10 cellular contexts compared by ENCODE assay signal in the genomic region with DNA sequence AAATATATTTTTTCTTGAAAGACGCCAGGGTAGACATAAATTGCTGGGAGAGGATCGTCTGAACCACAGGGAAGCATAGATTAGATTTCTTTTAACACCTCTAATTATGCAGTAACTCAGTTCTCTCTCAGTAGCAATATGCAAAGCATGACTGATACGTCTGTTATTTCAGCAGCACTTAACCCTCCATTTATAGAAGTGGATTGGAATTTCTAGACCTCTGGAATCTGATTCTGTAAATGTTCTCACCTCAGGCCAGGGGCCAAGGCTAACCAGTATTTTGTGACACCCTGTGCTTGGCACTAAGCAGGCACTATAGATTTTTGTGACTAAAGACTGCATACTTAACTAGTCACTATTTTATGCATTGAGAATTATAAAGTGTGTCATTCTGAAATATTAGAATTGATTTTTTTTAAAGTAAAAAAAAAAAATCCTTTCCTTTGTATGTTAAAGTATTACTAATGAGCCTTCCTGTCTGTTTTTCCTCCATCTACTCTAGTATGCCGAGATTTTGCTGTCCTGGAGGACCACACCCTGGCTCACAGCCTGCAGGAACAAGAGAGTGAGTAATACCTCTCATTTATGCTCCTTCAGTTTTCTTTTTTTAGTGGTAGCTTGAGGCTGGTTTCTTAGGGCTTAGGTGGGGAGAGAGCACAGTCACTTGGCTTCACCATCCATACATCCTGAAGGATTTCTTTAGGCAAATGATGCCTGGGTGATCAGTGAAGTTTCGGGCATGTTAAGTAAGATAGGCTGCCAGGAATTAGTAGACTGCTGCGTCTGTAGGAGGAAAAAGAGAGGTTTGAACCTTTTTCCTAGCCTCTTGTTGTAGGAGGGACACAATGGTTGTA. TPM values are rescaled to one million over a fixed set of nuclear protein-coding genes. Genes with fewer than 3 reads are reported as not detected.
DNase-seq lines count a peak whose midpoint lies in the region; ATAC-seq, FAIRE-seq and TF ChIP-seq lines count a peak whose summit lies in the region.
"Had no signal": no experiment of that assay in that cellular context is flagged by ENCODE, and none has a peak within 500 bp of the region (broad histone marks: within the 10 kb centered on the region; RNA-seq: fewer than 3 reads in every experiment).

No MANE protein-coding gene starts in this region.

- intact Hi-C loops in lower lobe of right lung (cut with DNase I) = no loop called here

- no peak overlapping the region for H2BK120ac ChIP-seq in H1 (replicated peaks; ENCODE audit: low read depth, low read length)

- H3K4ac ChIP-seq in H1 (replicated peaks; ENCODE audit: insufficient read length, low read depth, low read length) = no peak overlapping the region

- peaks cover 0 to 2% of the 10 kb centered on the region in 2 experiments; a peak in 1 of 4 replicates for H3K79me2 ChIP-seq in H1 (ENCODE audit: control insufficient read depth in 1 of 2, insufficient read depth in 2 of 2, low read length in 2 of 2)

- no peak overlapping the region for H4K5ac ChIP-seq in H1 (ENCODE audit: insufficient read length, low read depth, low read length)

- H4K8ac ChIP-seq in H1 (ENCODE audit: extremely low read depth, insufficient read depth, low read length) = no peak overlapping the region

- 89% methylated on average over 6 of the region's 6 CpGs; no CpG with 5 or more reads in 1 of the 2 experiments for WGBS in H1 (ENCODE audit: extremely low coverage in 1 of 2, insufficient coverage in 1 of 2, insufficient read length in 1 of 2, insufficient replicate concordance in 2 of 2, low coverage in 1 of 2, low lambda C conversion rate in 2 of 2, missing lambda C conversion rate in 1 of 2), 2 experiments

- H3K4me3 ChIP-seq in HUES6 (ENCODE audit: low read depth, low read length) (no peak overlapping the region), H1 (ENCODE audit: extremely low read depth in 1 of 4, insufficient read depth in 2 of 4, low read depth in 3 of 4, low read length in 4 of 4) (no peak overlapping the region), lower lobe of right lung (no peak overlapping the region)

- H3K56ac ChIP-seq in H1 (replicated peaks; ENCODE audit: insufficient read length, low read depth, low read length) = no peak overlapping the region

- TF ChIP-seq POLR2A in H1 (IDR thresholded peaks at IDR 0.05; ENCODE audit: control extremely low read depth in 1 of 2, low read depth in 2 of 2, low read length in 2 of 2) = no peak

- no peak for TF ChIP-seq RAD21 in H1 (IDR thresholded peaks at IDR 0.05 in 1 of 2, conservative IDR thresholded peaks at IDR 0.05 in 1 of 2; ENCODE audit: low read depth in 2 of 2, low read length in 2 of 2)

- H3K27ac ChIP-seq in HUES6 (ENCODE audit: low read depth, low read length) (0 out of 2 replicates have a peak overlapping the region, but pooled peaks have one; percentile 51), H1 (ENCODE audit: low read depth, low read length) (no peak overlapping the region), lower lobe of right lung (no peak overlapping the region)

- TF ChIP-seq CTCF in H1 (IDR thresholded peaks at IDR 0.05; ENCODE audit: control extremely low read depth in 1 of 3, insufficient read depth in 1 of 3, low read depth in 1 of 3, low read length in 3 of 3) = no peak
- TF ChIP-seq CTCF in lower lobe of right lung (IDR thresholded peaks at IDR 0.05) = no peak

- CTCF ChIA-PET in H1 (lab: Charles Lee; ENCODE audit: partially characterized antibody) = interaction anchor here (0.6 to 2.0 kb wide), 5 partner anchors 10 to 159 kb away, joined by 3 to 6 read pairs (median 3); no protein-coding TSS in a partner anchor

- POLR2A ChIA-PET in H1 (lab: Charles Lee; ENCODE audit: partially characterized antibody) = interaction anchor here (0.7 kb wide), 1 partner anchor 33 kb away, joined by 3 read pairs; no protein-coding TSS in a partner anchor

- H3K4me2 ChIP-seq in H1 (ENCODE audit: insufficient read depth in 1 of 2, low read depth in 2 of 2, low read length in 2 of 2) = no peak overlapping the region

- no peak overlapping the region for H3K23ac ChIP-seq in H1 (ENCODE audit: insufficient read length)

- ATAC-seq in lower lobe of right lung = peak; percentile 52 to 81

- no peak overlapping the region for H4K91ac ChIP-seq in H1 (replicated peaks; ENCODE audit: insufficient read length, low read length)

- H3K36me3 ChIP-seq in HUES6 (ENCODE audit: control insufficient read depth, insufficient read depth, low read length) = peaks cover 7% of the 10 kb centered on the region; the same call in 1 of the 2 replicates
- H3K36me3 ChIP-seq in H1 (ENCODE audit: control insufficient read depth in 2 of 4, insufficient read depth in 4 of 4, low read length in 3 of 4) = peaks cover 0 to 4% (median 0%) of the 10 kb centered on the region in 4 experiments; a peak in 1 of 8 replicates
- peaks cover 43% of the 10 kb centered on the region for H3K36me3 ChIP-seq in lower lobe of right lung

- no peak overlapping the region for H2BK20ac ChIP-seq in H1 (ENCODE audit: low read length)

- H3K18ac ChIP-seq in H1 (ENCODE audit: extremely low read depth, low read length) = no peak overlapping the region

- H3K9ac ChIP-seq in HUES6 (ENCODE audit: low read length) (no peak overlapping the region), H1 (replicated peaks in 1 of 4; ENCODE audit: extremely low read depth in 1 of 4, low read depth in 3 of 4, low read length in 3 of 4) (no peak overlapping the region)

- no peak overlapping the region for H2AFZ ChIP-seq in H1 (ENCODE audit: low read length)

- no peak for FAIRE-seq in H1 (lab: Jason Lieb, UNC)

- no peak overlapping the region for H2AK5ac ChIP-seq in H1 (ENCODE audit: low read depth, low read length)

- H4K20me1 ChIP-seq in H1 (replicated peaks in 1 of 2; ENCODE audit: control insufficient read depth in 1 of 2, insufficient read depth in 2 of 2, low read length in 2 of 2) = no peaks in the 10 kb centered on the region

- 0 out of 2 replicates have a peak overlapping the region, but pooled peaks have one; percentile 61 for H2BK15ac ChIP-seq in H1 (ENCODE audit: low read length)

- H3K4me1 ChIP-seq in HUES6 (ENCODE audit: control insufficient read depth, insufficient read depth, low read length) (peaks cover 55% of the 10 kb centered on the region), H1 (replicated peaks in 1 of 4; ENCODE audit: control insufficient read depth in 3 of 4, insufficient read depth in 4 of 4, low read length in 3 of 4) (peaks cover 0 to 6% (median 1%) of the 10 kb centered on the region in 4 experiments; a peak in 2 of 7 replicates), lower lobe of right lung (peaks cover 23% of the 10 kb centered on the region)

- DNase-seq in A172 (ENCODE audit: low spot score) (peak; percentile 73), H1 (ENCODE audit: low read depth in 1 of 2, low spot score in 2 of 2) (no peak), lower lobe of right lung (no peak), COLO829 (ENCODE audit: low spot score) (no peak), NCI-H774 (lab: John Stamatoyannopoulos, UW) (no peak)
- DNase-seq in activated CD4-positive, alpha-beta T cell treated with anti-CD3 and anti-CD28 coated beads for 1 hour = no peak
- no peak for DNase-seq in stimulated activated CD4-positive, alpha-beta T cell treated with anti-CD3 and anti-CD28 coated beads, Interleukin-2, amount 100 ng/mL, for 24 hours
- DNase-seq: activated effector memory CD4-positive, alpha-beta T cell treated with anti-CD3 and anti-CD28 coated beads, Interleukin-2, amount 50 U/mL, for 16 hours; SHP77 treated with DMSO at 0.1 percent for 48 hours had no signal

- H3K79me1 ChIP-seq in H1 (ENCODE audit: low read depth, low read length) = no peaks in the 10 kb centered on the region

- no peak for TF ChIP-seq EP300 in H1 (IDR thresholded peaks at IDR 0.05; ENCODE audit: borderline replicate concordance in 1 of 2, low read depth in 2 of 2, low read length in 2 of 2)

- H3K27me3 ChIP-seq in HUES6 (ENCODE audit: control insufficient read depth, insufficient read depth, low read length) (no peaks in the 10 kb centered on the region), H1 (replicated peaks in 1 of 4; ENCODE audit: control insufficient read depth in 3 of 4, extremely low read depth in 1 of 4, insufficient read depth in 3 of 4, low read length in 3 of 4) (no peaks in the 10 kb centered on the region), lower lobe of right lung (ENCODE audit: low read depth) (no peaks in the 10 kb centered on the region)

- no peaks in the 10 kb centered on the region for H3K23me2 ChIP-seq in H1 (ENCODE audit: low read depth, low read length)

- H2BK5ac ChIP-seq in H1 (ENCODE audit: low read depth, low read length) = no peak overlapping the region

- H3K9me3 ChIP-seq in HUES6 (ENCODE audit: control insufficient read depth, insufficient read depth, low read depth, low read length) (no peaks in the 10 kb centered on the region), H1 (ENCODE audit: insufficient read depth in 2 of 2, low read depth in 1 of 2, low read length in 1 of 2) (no peaks in the 10 kb centered on the region), lower lobe of right lung (no peaks in the 10 kb centered on the region)

- no peak overlapping the region for H2BK12ac ChIP-seq in H1 (ENCODE audit: low read depth, low read length)

- H3K14ac ChIP-seq in H1 (ENCODE audit: insufficient read length) = no peak overlapping the region

TF ChIP-seq in H1, 55 proteins besides CTCF, POLR2A, EP300 and RAD21 (continues in another document):
- TF ChIP-seq GABPA (IDR thresholded peaks at IDR 0.05; ENCODE audit: borderline replicate concordance, insufficient read depth, low read length) = no peak

RNA-seq across cellular contexts. Expression of a gene that starts 26.5 kb away (rescaled TPM):
- total RNA-seq in A172 (2014; rRNA removed; shearing (Covaris generic)) = not detected in 2 replicates
- not detected in 2 replicates for total RNA-seq in H1 (2021; fragmentation: NEBNext Ultra II Directional; extraction: Animal tissue kit (Norgen Biotek cat#: 25700))
- 0.03 TPM in 1 of 2 replicates, not detected in the other for polyA plus RNA-seq in H1 (2011; rRNA removed)
- polyA plus RNA-seq in H1 (2011; cell fraction: cytosol; rRNA removed) = not detected
- polyA plus RNA-seq in H1 (2011; cell fraction: nucleus; rRNA removed) = 0.21 TPM
- not detected in 4 replicates for polyA plus RNA-seq in H1 (2012, experiment 1 of 2)
- polyA plus RNA-seq in H1 (2012, experiment 2 of 2) = not detected
- polyA plus RNA-seq in H1 (2013, experiment 1 of 2) = not detected
- polyA plus RNA-seq in H1 (2013, experiment 2 of 2) = 0.15 TPM
- not detected in 2 replicates for polyA minus RNA-seq in H1 (2011; rRNA and poly(A)+ RNA removed)
- polyA minus RNA-seq in H1 (2011; cell fraction: cytosol; rRNA and poly(A)+ RNA removed) = not detected
- 1.5 TPM for polyA minus RNA-seq in H1 (2011; cell fraction: nucleus; rRNA and poly(A)+ RNA removed)
- 0.44 TPM for total RNA-seq in lower lobe of right lung

RNA-seq across cellular contexts. Expression of a gene that starts 27.6 kb away (rescaled TPM):
- 94.5 and 110 TPM in 2 replicates for total RNA-seq in A172 (2014; rRNA removed; shearing (Covaris generic))
- 19.2 and 22.0 TPM in 2 replicates for total RNA-seq in H1 (2021; fragmentation: NEBNext Ultra II Directional; extraction: Animal tissue kit (Norgen Biotek cat#: 25700))
- polyA plus RNA-seq in H1 (2011; rRNA removed) = 7.3 and 9.3 TPM in 2 replicates
- 14.1 TPM for polyA plus RNA-seq in H1 (2011; cell fraction: cytosol; rRNA removed)
- 8.0 TPM for polyA plus RNA-seq in H1 (2011; cell fraction: nucleus; rRNA removed)
- 13.1 to 15.3 TPM (median 13.9 TPM) in 4 replicates for polyA plus RNA-seq in H1 (2012, experiment 1 of 2)
- 3.5 TPM for polyA plus RNA-seq in H1 (2012, experiment 2 of 2)
- polyA plus RNA-seq in H1 (2013, experiment 1 of 2) = 18.2 TPM
- 18.5 TPM for polyA plus RNA-seq in H1 (2013, experiment 2 of 2)
- polyA minus RNA-seq in H1 (2011; rRNA and poly(A)+ RNA removed) = 11.7 and 16.6 TPM in 2 replicates
- polyA minus RNA-seq in H1 (2011; cell fraction: cytosol; rRNA and poly(A)+ RNA removed) = 13.4 TPM
- polyA minus RNA-seq in H1 (2011; cell fraction: nucleus; rRNA and poly(A)+ RNA removed) = 29.5 TPM
- total RNA-seq in lower lobe of right lung = 66.5 TPM
